ENCODE assay signal across 9 cellular contexts in the genomic region with DNA sequence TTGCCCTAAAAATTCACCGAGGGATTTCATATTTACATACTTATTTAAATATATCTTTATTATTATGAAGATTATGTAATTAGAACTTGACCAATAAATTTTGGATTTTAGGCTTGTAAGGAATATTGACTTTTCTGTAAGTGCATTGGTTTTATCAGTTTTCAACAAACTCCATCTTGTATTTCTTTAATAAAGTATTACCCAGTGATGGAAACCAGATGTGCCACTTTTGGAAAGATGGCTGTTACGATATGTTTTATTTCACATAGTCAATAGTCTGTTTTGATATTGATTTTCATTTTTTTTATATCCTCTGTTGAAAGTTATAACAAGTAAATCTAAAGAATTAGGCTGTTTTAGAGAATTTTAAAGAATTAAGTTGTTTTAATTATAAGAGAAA. TPM values are rescaled to one million over a fixed set of nuclear protein-coding genes. Genes with fewer than 3 reads are reported as not detected.
A peak's percentile ranks its signal among the peaks of the same experiment; 100 is the strongest.
DNase-seq lines count a peak whose midpoint lies in the region; ATAC-seq, FAIRE-seq and TF ChIP-seq lines count a peak whose summit lies in the region.
"Had no signal": no experiment of that assay in that cellular context is flagged by ENCODE, and none has a peak within 500 bp of the region (broad histone marks: within the 10 kb centered on the region; RNA-seq: fewer than 3 reads in every experiment).

No MANE protein-coding gene starts in this region.

- H3K9ac ChIP-seq in astrocyte (ENCODE audit: low read length), result no peak overlapping the region
- peak overlapping the region; percentile 100 for H3K9ac ChIP-seq in mucosa of stomach (ENCODE audit: low read length)

- DNase-seq in AG10803 (ENCODE audit: low read depth) (peak; percentile 5), HFF-Myc (ENCODE audit: extremely low read depth, low read depth) (no peak), astrocyte (ENCODE audit: low read depth) (no peak), NCI-H1436 (lab: John Stamatoyannopoulos, UW) (no peak), DMS153 (lab: John Stamatoyannopoulos, UW) (no peak)
- DNase-seq: GDM1 had no signal

- H3K36me3 ChIP-seq in astrocyte (ENCODE audit: insufficient read depth, low read length) (no peaks in the 10 kb centered on the region), mucosa of stomach (ENCODE audit: control insufficient read depth, insufficient read depth, low read length) (no peaks in the 10 kb centered on the region)

- H3K4me1 ChIP-seq in astrocyte (ENCODE audit: insufficient read depth, low read length) (peaks cover 11% of the 10 kb centered on the region), mucosa of stomach (ENCODE audit: control insufficient read depth, insufficient read depth, low read length) (no peaks in the 10 kb centered on the region)

- H2AFZ ChIP-seq in astrocyte (ENCODE audit: low read depth, low read length), result no peak overlapping the region

- H3K9me3 ChIP-seq in astrocyte (ENCODE audit: insufficient read depth, low read depth, low read length) (no peaks in the 10 kb centered on the region), mucosa of stomach (ENCODE audit: control insufficient read depth, low read length) (no peaks in the 10 kb centered on the region)

- no peak overlapping the region for H3K27ac Mint-ChIP-seq in astrocyte (ENCODE audit: unreplicated experiment)

- no peak for TF ChIP-seq CTCF in AG10803 (conservative IDR thresholded peaks at IDR 0.05; ENCODE audit: low read length)
- TF ChIP-seq CTCF in HFF-Myc (IDR thresholded peaks at IDR 0.05; ENCODE audit: low read depth, low read length, missing control alignments), result no peak
- TF ChIP-seq CTCF in astrocyte (IDR thresholded peaks at IDR 0.05; ENCODE audit: insufficient read depth, low read depth, low read length), result no peak

- no peak overlapping the region for H3K27ac ChIP-seq in astrocyte (ENCODE audit: low read depth, low read length)

- peaks cover 7% of the 10 kb centered on the region for H3K9me3 Mint-ChIP-seq in astrocyte (ENCODE audit: unreplicated experiment)

- H3K36me3 Mint-ChIP-seq in astrocyte (ENCODE audit: low read depth, unreplicated experiment), result no peaks in the 10 kb centered on the region

- peak overlapping the region; percentile 98 for H3K4me3 ChIP-seq in AG10803 (ENCODE audit: low read length)
- peak overlapping the region; percentile 96 for H3K4me3 ChIP-seq in HFF-Myc (replicated peaks; ENCODE audit: low read depth, low read length)
- H3K4me3 ChIP-seq in astrocyte (ENCODE audit: insufficient read depth, low read depth, low read length), result peak overlapping the region; percentile 91
- no peak overlapping the region for H3K4me3 ChIP-seq in mucosa of stomach (ENCODE audit: low read length)

- H3K4me1 Mint-ChIP-seq in astrocyte (ENCODE audit: low read depth, unreplicated experiment), result peaks cover 8% of the 10 kb centered on the region

- H3K4me3 Mint-ChIP-seq in astrocyte (ENCODE audit: unreplicated experiment), result peak overlapping the region; percentile 93

- peaks cover 74% of the 10 kb centered on the region for H3K79me2 ChIP-seq in astrocyte (ENCODE audit: insufficient read depth, low read length)

- no peaks in the 10 kb centered on the region for H3K27me3 ChIP-seq in astrocyte (ENCODE audit: insufficient read depth, low read length)
- no peaks in the 10 kb centered on the region for H3K27me3 ChIP-seq in mucosa of stomach (ENCODE audit: control insufficient read depth, insufficient read depth, low read length)

- no peak for FAIRE-seq in astrocyte (lab: Jason Lieb, UNC)

- H3K27me3 Mint-ChIP-seq in astrocyte (ENCODE audit: low read depth, unreplicated experiment), result no peaks in the 10 kb centered on the region

- H3K4me2 ChIP-seq in astrocyte (ENCODE audit: low read length), result peak overlapping the region; percentile 90

- peaks cover 45% of the 10 kb centered on the region for H4K20me1 ChIP-seq in astrocyte (ENCODE audit: insufficient read depth, low read length)

- ATAC-seq in activated CD4-positive, CD25-positive, alpha-beta regulatory T cell treated with anti-CD3 and anti-CD28 coated beads, Interleukin-2, amount 50 U/mL, for 24 hours, result no peak
- no peak for ATAC-seq in HG02798 (IDR thresholded peaks at IDR 0.05; ENCODE audit: poor library complexity, unreplicated experiment)

RNA-seq across cellular contexts. Expression of gene MON2, which starts 1.8 kb away (rescaled TPM):
- 38.8 and 39.7 TPM in 2 replicates for total RNA-seq in astrocyte
